Comparison of ENCODE assay signal across 7 cellular contexts in the genomic region with DNA sequence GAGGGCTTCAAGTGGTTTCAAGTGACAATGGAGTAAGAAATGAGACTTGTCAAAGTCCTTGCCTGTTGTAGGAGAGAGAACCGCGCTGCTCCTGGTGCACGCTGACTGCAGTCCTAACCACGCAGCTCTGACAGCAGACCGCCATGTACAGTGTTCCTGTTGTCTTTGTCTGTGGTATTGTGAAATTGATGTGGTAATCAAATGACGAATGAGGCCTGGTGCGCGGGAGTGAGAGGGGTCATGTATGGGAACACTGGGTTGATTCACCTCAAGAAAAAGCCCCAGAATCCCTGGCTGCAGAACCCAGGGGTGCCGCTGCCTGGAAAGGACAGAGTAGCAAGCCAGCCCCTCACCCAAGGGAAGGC.
DNase-seq lines count a peak whose midpoint lies in the region; ATAC-seq and TF ChIP-seq lines count a peak whose summit lies in the region.

No MANE protein-coding gene starts in this region.

- TF ChIP-seq CTCF in adrenal gland (IDR thresholded peaks at IDR 0.05) = no peak
- no peak for TF ChIP-seq CTCF in suprapubic skin (IDR thresholded peaks at IDR 0.05)

- peak overlapping the region; percentile 43 for H3K4me3 Mint-ChIP-seq in T-helper 1 cell treated with Interleukin-12 subunit alpha and Interleukin-12 subunit beta and Interleukin-4 antibody, amounts not matched to agents 30 μg/mL and 1 μg/mL, for 36 hours

- TF ChIP-seq EP300 in suprapubic skin (IDR thresholded peaks at IDR 0.05) = no peak

- TF ChIP-seq POLR2A in adrenal gland (IDR thresholded peaks at IDR 0.05) (no peak), suprapubic skin (IDR thresholded peaks at IDR 0.05) (no peak)

- no peak for ATAC-seq in HG03097 (IDR thresholded peaks at IDR 0.05; ENCODE audit: low FRiP score, unreplicated experiment)
- no peak for ATAC-seq in HG03139 (IDR thresholded peaks at IDR 0.05; ENCODE audit: unreplicated experiment)

- H3K9me3 ChIP-seq in adrenal gland (replicated peaks in 1 of 3) (no peaks in the 10 kb centered on the region), suprapubic skin (no peaks in the 10 kb centered on the region)

- H3K36me3 Mint-ChIP-seq in T-helper 1 cell treated with Interleukin-12 subunit alpha and Interleukin-12 subunit beta and Interleukin-4 antibody, amounts not matched to agents 30 μg/mL and 1 μg/mL, for 36 hours (ENCODE audit: low read depth) = peaks cover 27% of the 10 kb centered on the region

- H3K36me3 ChIP-seq in adrenal gland (replicated peaks in 1 of 2) (no peaks in the 10 kb centered on the region), suprapubic skin (no peaks in the 10 kb centered on the region)

- peaks cover 25 to 43% of the 10 kb centered on the region in 2 donors for H3K4me1 ChIP-seq in adrenal gland (replicated peaks in 1 of 2)
- H3K4me1 ChIP-seq in suprapubic skin = peaks cover 40% of the 10 kb centered on the region

- 54 to 83% (median 64%) methylated on average over 9 of the region's 9 CpGs for WGBS in adrenal gland, 4 donors
- WGBS in suprapubic skin = 94% methylated on average over 9 of the region's 9 CpGs

- H3K9me3 Mint-ChIP-seq in T-helper 1 cell treated with Interleukin-12 subunit alpha and Interleukin-12 subunit beta and Interleukin-4 antibody, amounts not matched to agents 30 μg/mL and 1 μg/mL, for 36 hours = no peaks in the 10 kb centered on the region

- H3K27me3 Mint-ChIP-seq in T-helper 1 cell treated with Interleukin-12 subunit alpha and Interleukin-12 subunit beta and Interleukin-4 antibody, amounts not matched to agents 30 μg/mL and 1 μg/mL, for 36 hours (ENCODE audit: low read depth) = no peaks in the 10 kb centered on the region

- intact Hi-C loops in adrenal gland (cut with DNase I) = no loop called here

- H3K27ac ChIP-seq in adrenal gland = peak overlapping the region in 4 of 5 donors; percentile 28 to 87 (median 64)
- H3K27ac ChIP-seq in suprapubic skin = peak overlapping the region; percentile 24

- H3K4me1 Mint-ChIP-seq in T-helper 1 cell treated with Interleukin-12 subunit alpha and Interleukin-12 subunit beta and Interleukin-4 antibody, amounts not matched to agents 30 μg/mL and 1 μg/mL, for 36 hours (ENCODE audit: low read depth) = peaks cover 67% of the 10 kb centered on the region

- DNase-seq in adrenal gland = peak in 6 of 7 donors; percentile 46 to 87 (median 66)
- DNase-seq in mucosa of gallbladder (ENCODE audit: low spot score) = peak; percentile 26
- peak in 1 of 2 donors; percentile 83 for DNase-seq in suprapubic skin (ENCODE audit: low spot score in 2 of 2)
- DNase-seq in GM19238 (ENCODE audit: insufficient read length, low spot score) = no peak

- H3K4me3 ChIP-seq in adrenal gland = no peak overlapping the region
- no peak overlapping the region for H3K4me3 ChIP-seq in suprapubic skin

- H3K27me3 ChIP-seq in adrenal gland (no peaks in the 10 kb centered on the region), suprapubic skin (no peaks in the 10 kb centered on the region)

- H3K27ac Mint-ChIP-seq in T-helper 1 cell treated with Interleukin-12 subunit alpha and Interleukin-12 subunit beta and Interleukin-4 antibody, amounts not matched to agents 30 μg/mL and 1 μg/mL, for 36 hours = peak overlapping the region; percentile 79
